Comparison of ENCODE assay signal across 21 cellular contexts in the genomic region with DNA sequence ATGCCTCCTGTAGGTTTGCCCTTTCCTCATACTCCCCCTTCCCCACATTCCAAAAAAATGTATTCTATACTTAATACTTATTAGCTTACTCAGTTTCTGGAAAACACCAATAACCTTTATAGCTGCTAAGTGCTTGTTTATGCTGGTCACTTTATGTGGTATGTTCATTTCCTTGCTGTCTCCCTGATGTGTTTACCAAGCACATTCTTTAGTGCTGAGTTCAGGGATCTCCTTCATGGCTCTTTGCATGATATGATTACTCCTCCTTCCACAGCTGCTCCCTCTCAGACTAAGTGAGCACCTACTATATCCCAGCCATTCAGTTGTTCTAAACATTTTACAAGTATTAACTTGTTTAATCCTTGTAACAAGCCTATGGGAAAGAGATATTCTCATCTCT.
A peak's percentile ranks its signal among the peaks of the same experiment; 100 is the strongest.
DNase-seq lines count a peak whose midpoint lies in the region; ATAC-seq and TF ChIP-seq lines count a peak whose summit lies in the region.
"Had no signal": no experiment of that assay in that cellular context is flagged by ENCODE, and none has a peak within 500 bp of the region (broad histone marks: within the 10 kb centered on the region; RNA-seq: fewer than 3 reads in every experiment).

No MANE protein-coding gene starts in this region.

- DNase-seq in A172 (ENCODE audit: low spot score) (peak; percentile 49), GM04503 (ENCODE audit: low read depth) (peak; percentile 53), amniotic epithelial cell (ENCODE audit: low read depth) (peak; percentile 65), fibroblast of peridontal ligament (ENCODE audit: extremely low read depth) (peak; percentile 28), gastrocnemius medialis (no peak)
- no peak for DNase-seq in naive thymus-derived CD4-positive, alpha-beta T cell
- DNase-seq: activated CD4-positive, alpha-beta T cell treated with anti-CD3 and anti-CD28 coated beads for 36 hours; activated effector memory CD4-positive, alpha-beta T cell treated with Interleukin-2 at 50 U/mL for 16 hours; amygdala; GDM1; heart right ventricle; NCI-H1092 treated with DMSO at 0.1 percent for 48 hours; NCI-H526 treated with DMSO at 0.1 percent for 48 hours; stimulated activated CD4-positive, alpha-beta T cell treated with anti-CD3 and anti-CD28 coated beads, Interleukin-15, amount 100 ng/mL, for 24 hours; stimulated activated naive CD4-positive, alpha-beta T cell; T1000 had no signal

- no peak overlapping the region for H3K27ac ChIP-seq in naive thymus-derived CD4-positive, alpha-beta T cell (ENCODE audit: low read depth, low read length)
- no peak overlapping the region for H3K27ac ChIP-seq in gastrocnemius medialis
- H3K27ac ChIP-seq: coronary artery, heart right ventricle, SK-N-MC had no signal

- in situ Hi-C loops in gastrocnemius medialis (cut with MboI; ENCODE audit: low sequenced_read_pairs in 4 of 4) = no loop called here

- no peak overlapping the region for H3K4me3 ChIP-seq in naive thymus-derived CD4-positive, alpha-beta T cell (ENCODE audit: low read length)
- no peak overlapping the region for H3K4me3 ChIP-seq in gastrocnemius medialis
- H3K4me3 ChIP-seq: coronary artery, heart right ventricle, SK-N-MC had no signal

- TF ChIP-seq CTCF in gastrocnemius medialis (IDR thresholded peaks at IDR 0.05 in 4 of 5, conservative IDR thresholded peaks at IDR 0.05 in 1 of 5) = no peak

- H3K4me1 Mint-ChIP-seq in naive thymus-derived CD4-positive, alpha-beta T cell = no peaks in the 10 kb centered on the region
- H3K4me1 Mint-ChIP-seq: activated CD4-positive, alpha-beta T cell treated with anti-CD3 and anti-CD28 coated beads for 36 hours; neural crest cell had no signal

- no peaks in the 10 kb centered on the region for H3K9me3 ChIP-seq in naive thymus-derived CD4-positive, alpha-beta T cell (ENCODE audit: control insufficient read depth in 2 of 3, low read length in 3 of 3)
- H3K9me3 ChIP-seq in gastrocnemius medialis = no peaks in the 10 kb centered on the region

- no peak overlapping the region for H3K27ac Mint-ChIP-seq in naive thymus-derived CD4-positive, alpha-beta T cell
- H3K27ac Mint-ChIP-seq: activated CD4-positive, alpha-beta T cell treated with anti-CD3 and anti-CD28 coated beads for 36 hours had no signal

- H3K4me3 Mint-ChIP-seq in naive thymus-derived CD4-positive, alpha-beta T cell = no peak overlapping the region
- H3K4me3 Mint-ChIP-seq: activated CD4-positive, alpha-beta T cell treated with anti-CD3 and anti-CD28 coated beads for 36 hours; neural crest cell had no signal

- no peak for ATAC-seq in naive thymus-derived CD4-positive, alpha-beta T cell
- no peak for ATAC-seq in HG03521 (IDR thresholded peaks at IDR 0.05; ENCODE audit: unreplicated experiment)
- ATAC-seq in gastrocnemius medialis = no peak
- ATAC-seq in GM19324 (IDR thresholded peaks at IDR 0.05; ENCODE audit: low FRiP score, unreplicated experiment) = no peak
- ATAC-seq: activated CD4-positive, alpha-beta T cell treated with anti-CD3 and anti-CD28 coated beads for 36 hours; heart right ventricle had no signal

- H3K4me1 ChIP-seq in naive thymus-derived CD4-positive, alpha-beta T cell (ENCODE audit: control insufficient read depth in 2 of 2, insufficient read depth in 2 of 2, low read length in 2 of 2) = no peaks in the 10 kb centered on the region
- H3K4me1 ChIP-seq in gastrocnemius medialis = no peaks in the 10 kb centered on the region
- H3K4me1 ChIP-seq: heart right ventricle had no signal

- POLR2A ChIA-PET in naive thymus-derived CD4-positive, alpha-beta T cell (lab: Charles Lee) = no interaction called here

- CTCF ChIA-PET in naive thymus-derived CD4-positive, alpha-beta T cell (lab: Charles Lee) = no interaction called here

- no peak for TF ChIP-seq POLR2A in gastrocnemius medialis (IDR thresholded peaks at IDR 0.05)

- no peaks in the 10 kb centered on the region for H3K36me3 ChIP-seq in naive thymus-derived CD4-positive, alpha-beta T cell (ENCODE audit: control insufficient read depth in 2 of 3, insufficient read depth in 3 of 3, low read length in 3 of 3)
- H3K36me3 ChIP-seq in gastrocnemius medialis = no peaks in the 10 kb centered on the region
- H3K36me3 ChIP-seq: heart right ventricle had no signal

- peaks cover 0 to 16% (median 0%) of the 10 kb centered on the region in 11 donors for H3K9me3 Mint-ChIP-seq in naive thymus-derived CD4-positive, alpha-beta T cell

- no peaks in the 10 kb centered on the region for H3K27me3 ChIP-seq in naive thymus-derived CD4-positive, alpha-beta T cell (ENCODE audit: control insufficient read depth in 2 of 2, insufficient read depth in 2 of 2, low read length in 2 of 2)
- no peaks in the 10 kb centered on the region for H3K27me3 ChIP-seq in gastrocnemius medialis
- H3K27me3 ChIP-seq: heart right ventricle had no signal

- H3K36me3 Mint-ChIP-seq in naive thymus-derived CD4-positive, alpha-beta T cell = no peaks in the 10 kb centered on the region

- intact Hi-C loops in naive thymus-derived CD4-positive, alpha-beta T cell (cut with micrococcal nuclease) = no loop called here
- intact Hi-C loops in gastrocnemius medialis (cut with DNase I; ENCODE audit: low total_unique reads) = no loop called here

- H3K27me3 Mint-ChIP-seq in naive thymus-derived CD4-positive, alpha-beta T cell = no peaks in the 10 kb centered on the region
- H3K27me3 Mint-ChIP-seq: activated CD4-positive, alpha-beta T cell treated with anti-CD3 and anti-CD28 coated beads for 36 hours had no signal

Comparison
In these comparisons a context has a peak if more than half of its experiments do, and no peak if none do; other contexts are left out.
1. DNase-seq: peak in A172 (single experiment), GM04503 (single experiment), amniotic epithelial cell (single experiment) and fibroblast of peridontal ligament (single experiment); none in naive thymus-derived CD4-positive, alpha-beta T cell (0 of 9) and gastrocnemius medialis (0 of 2).